In genomic region chr2:44360749-44361329, GRCh38 we compare ENCODE assay signal across 8 cellular contexts. TPM values are rescaled to one million over a fixed set of nuclear protein-coding genes. Genes with fewer than 3 reads are reported as not detected.
DNase-seq lines count a peak whose midpoint lies in the region; ATAC-seq, FAIRE-seq and TF ChIP-seq lines count a peak whose summit lies in the region.

No MANE protein-coding gene starts in this region.

- peaks cover 3% of the 10 kb centered on the region; the same call in 1 of the 2 replicates for H3K4me1 ChIP-seq in H9 (ENCODE audit: insufficient read depth, low read length)
- peaks cover 24 to 25% of the 10 kb centered on the region in 2 donors for H3K4me1 ChIP-seq in duodenal mucosa (ENCODE audit: control insufficient read depth in 1 of 2, insufficient read depth in 2 of 2, low read length in 2 of 2)

- peak overlapping the region; percentile 75 for H3K18ac ChIP-seq in H9 (ENCODE audit: insufficient read length, low read depth, low read length)

- no peak overlapping the region for H4K91ac ChIP-seq in H9 (ENCODE audit: insufficient read length, low read depth, low read length)

- H2BK15ac ChIP-seq in H9 (ENCODE audit: low read depth, low read length): no peak overlapping the region

- no peak overlapping the region for H3K56ac ChIP-seq in H9 (ENCODE audit: insufficient read length, low read depth, low read length)

- H3K36me3 Mint-ChIP-seq in H9 (ENCODE audit: insufficient read depth in 1 of 3, low read depth in 3 of 3): no peaks in the 10 kb centered on the region; a peak in 1 of 7 replicates

- H4K8ac ChIP-seq in H9 (replicated peaks; ENCODE audit: insufficient read length, low read depth, low read length): no peak overlapping the region

- peak; percentile 29 for DNase-seq in COLO668 (lab: John Stamatoyannopoulos, UW; ENCODE audit: unreplicated experiment)
- no peak for DNase-seq in H9
- peak; percentile 28 for DNase-seq in RPMI7951 (ENCODE audit: low read depth)
- peak; percentile 53 for DNase-seq in midbrain (lab: John Stamatoyannopoulos, UW)
- no peak for DNase-seq in urothelium cell line (ENCODE audit: low spot score)
- no peak for DNase-seq in NOMO-1 (lab: John Stamatoyannopoulos, UW; ENCODE audit: unreplicated experiment in 2 of 2)

- no peaks in the 10 kb centered on the region for H3K27me3 Mint-ChIP-seq in H9 (ENCODE audit: low read depth)

- no peak overlapping the region for H2BK12ac ChIP-seq in H9 (ENCODE audit: insufficient read length, low read depth, low read length)

- H3K4me3 ChIP-seq in duodenal mucosa (ENCODE audit: low read depth in 1 of 2, low read length in 2 of 2): peak overlapping the region; percentile 84 to 98

- H2BK120ac ChIP-seq in H9 (ENCODE audit: low read depth, low read length, poor library complexity, severe bottlenecking): peak overlapping the region; percentile 78

- peaks cover 12% of the 10 kb centered on the region for H3K23me2 ChIP-seq in H9 (ENCODE audit: insufficient read length, low read depth, low read length, poor library complexity, severe bottlenecking)

- H2AK5ac ChIP-seq in H9 (ENCODE audit: insufficient read length, low read length): no peak overlapping the region

- peaks cover 12 to 21% of the 10 kb centered on the region in 2 experiments for H3K4me1 Mint-ChIP-seq in H9

- H3K36me3 ChIP-seq in duodenal mucosa (ENCODE audit: control insufficient read depth in 1 of 2, insufficient read depth in 2 of 2, low read length in 2 of 2): no peaks in the 10 kb centered on the region

- no peaks in the 10 kb centered on the region for H3K79me1 ChIP-seq in H9 (ENCODE audit: insufficient read depth, low read depth, low read length, poor library complexity, severe bottlenecking)

- H3K27ac Mint-ChIP-seq in H9: peak overlapping the region; percentile 99 to 100 (median 100)

- no peak overlapping the region for H3T11ph ChIP-seq in H9 (ENCODE audit: low read length)

- no peak overlapping the region for H3K23ac ChIP-seq in H9 (ENCODE audit: insufficient read length, low read depth, low read length)

- H3K4me3 Mint-ChIP-seq in H9: peak overlapping the region; percentile 95 to 100

- FAIRE-seq in urothelium cell line (lab: Jason Lieb, UNC): peak; percentile 9

- H4K20me1 ChIP-seq in H9 (ENCODE audit: control insufficient read depth, insufficient read depth, insufficient read length): no peaks in the 10 kb centered on the region

- H3K79me2 ChIP-seq in H9 (ENCODE audit: insufficient read depth, low read length): peaks cover 10% of the 10 kb centered on the region; the same call in 1 of the 2 replicates

- no peaks in the 10 kb centered on the region for H3K9me3 ChIP-seq in H9 (ENCODE audit: control insufficient read depth, low read depth, low read length)
- H3K9me3 ChIP-seq in duodenal mucosa (ENCODE audit: control insufficient read depth in 1 of 2, low read length in 2 of 2): no peaks in the 10 kb centered on the region

- no peak for ATAC-seq in GM18873 (IDR thresholded peaks at IDR 0.05; ENCODE audit: low FRiP score, unreplicated experiment)

- H3K27ac ChIP-seq in H9 (ENCODE audit: insufficient read length, low read depth, low read length) (peak overlapping the region; percentile 57), duodenal mucosa (ENCODE audit: low read depth, low read length) (peak overlapping the region; percentile 84)

- WGBS in H9 (ENCODE audit: extremely low coverage, insufficient read length, low lambda C conversion rate): no CpG with 5 or more reads among the region's 19 CpGs

- no peak overlapping the region for H2BK5ac ChIP-seq in H9 (ENCODE audit: insufficient read length, low read length)

- H4K5ac ChIP-seq in H9 (ENCODE audit: insufficient read length, low read depth, low read length): peak overlapping the region; percentile 23

- no peak overlapping the region for H3K4ac ChIP-seq in H9 (ENCODE audit: low read depth, low read length)

- no peak overlapping the region for H2BK20ac ChIP-seq in H9 (ENCODE audit: low read depth, low read length, poor library complexity, severe bottlenecking)

- H3K27me3 ChIP-seq in H9 (ENCODE audit: insufficient read depth, low read length) (no peaks in the 10 kb centered on the region), duodenal mucosa (ENCODE audit: control insufficient read depth in 1 of 2, insufficient read depth in 2 of 2, low read length in 2 of 2) (no peaks in the 10 kb centered on the region)

- H3K14ac ChIP-seq in H9 (ENCODE audit: insufficient read depth, low read length): peak overlapping the region; percentile 9; the same call in 1 of the 2 replicates

- no peak overlapping the region for H2AFZ ChIP-seq in H9 (ENCODE audit: low read length)

- peak overlapping the region; percentile 84 for H3K4me2 ChIP-seq in H9 (ENCODE audit: insufficient read depth, insufficient read length, low read length)

- no peaks in the 10 kb centered on the region for H3K9me3 Mint-ChIP-seq in H9

- H3K9ac ChIP-seq in H9 (ENCODE audit: extremely low read depth, insufficient read length, low read length) (peak overlapping the region; percentile 87), duodenal mucosa (ENCODE audit: low read depth in 1 of 2, low read length in 2 of 2) (peak overlapping the region; percentile 91)

- no peak for TF ChIP-seq CTCF in H9 (conservative IDR thresholded peaks at IDR 0.05)

RNA-seq across cellular contexts. Expression of gene PREPL, which starts 0.5 kb away (rescaled TPM):
- 29.4 and 30.1 TPM in 2 replicates for total RNA-seq in H9 (2021)
- total RNA-seq in RPMI7951 (2014; rRNA removed; shearing (Covaris generic)): 45.4 and 53.3 TPM in 2 replicates

RNA-seq across cellular contexts. Expression of gene CAMKMT, which starts 0.9 kb away (rescaled TPM):
- 17.4 and 21.1 TPM in 2 replicates for total RNA-seq in H9 (2021)
- total RNA-seq in RPMI7951 (2014; rRNA removed; shearing (Covaris generic)): 6.6 and 8.1 TPM in 2 replicates

Comparison
In these comparisons a context has a peak if more than half of its experiments do, and no peak if none do; other contexts are left out.
1. DNase-seq: peak in COLO668 (single experiment), RPMI7951 (single experiment) and midbrain (single experiment); none in H9 (single experiment), urothelium cell line (single experiment) and NOMO-1 (0 of 2).